In genomic region chr2:127423476-127423840, GRCh38 we compare ENCODE assay signal across 8 cellular contexts. TPM values are rescaled to one million over a fixed set of nuclear protein-coding genes. Genes with fewer than 3 reads are reported as not detected.
DNase-seq lines count a peak whose midpoint lies in the region; ATAC-seq and TF ChIP-seq lines count a peak whose summit lies in the region.

No MANE protein-coding gene starts in this region.

- intact Hi-C loops in activated CD4-positive, alpha-beta T cell treated with anti-CD3 and anti-CD28 coated beads for 36 hours (cut with DNase I, micrococcal nuclease), result no loop called here

- TF ChIP-seq CTCF in fibroblast of the aortic adventitia (IDR thresholded peaks at IDR 0.05; ENCODE audit: insufficient read depth, low read length) (no peak), smooth muscle cell (IDR thresholded peaks at IDR 0.05; ENCODE audit: borderline replicate concordance, insufficient read depth, poor library complexity, severe bottlenecking) (no peak)

- peak overlapping the region; percentile 49 for H3K4me3 ChIP-seq in fibroblast of the aortic adventitia (ENCODE audit: low read depth, low read length)
- H3K4me3 ChIP-seq in smooth muscle cell, result peak overlapping the region; percentile 57

- CTCF ChIA-PET in activated CD4-positive, alpha-beta T cell treated with anti-CD3 and anti-CD28 coated beads for 36 hours (lab: Charles Lee), result interaction anchor here (1.3 kb wide), 1 partner anchor 30 kb away, joined by 3 read pairs; no protein-coding TSS in a partner anchor
- CTCF ChIA-PET in activated CD4-positive, alpha-beta T cell treated with anti-CD3 and anti-CD28 coated beads, Interleukin-2, amount 10 ng/mL, durations not matched to agents 7 days and 5 days (lab: Charles Lee), result no interaction called here

- no peak overlapping the region for H3K27ac Mint-ChIP-seq in activated CD4-positive, alpha-beta T cell treated with anti-CD3 and anti-CD28 coated beads for 36 hours
- H3K27ac Mint-ChIP-seq in activated CD4-positive, alpha-beta T cell treated with anti-CD3 and anti-CD28 coated beads, Interleukin-2, amount 10 ng/mL, durations not matched to agents 7 days and 5 days, result no peak overlapping the region

- ATAC-seq in activated CD4-positive, alpha-beta T cell treated with anti-CD3 and anti-CD28 coated beads for 36 hours, result peak; percentile 51
- no peak for ATAC-seq in GM18867 (IDR thresholded peaks at IDR 0.05; ENCODE audit: unreplicated experiment)
- no peak for ATAC-seq in HG02678 (IDR thresholded peaks at IDR 0.05; ENCODE audit: unreplicated experiment)
- ATAC-seq in GM18858 (IDR thresholded peaks at IDR 0.05; ENCODE audit: unreplicated experiment), result no peak

- H3K9ac ChIP-seq in smooth muscle cell (ENCODE audit: low read depth), result no peak overlapping the region

- peak overlapping the region; percentile 8 for H3K4me3 Mint-ChIP-seq in activated CD4-positive, alpha-beta T cell treated with anti-CD3 and anti-CD28 coated beads for 36 hours
- no peak overlapping the region for H3K4me3 Mint-ChIP-seq in activated CD4-positive, alpha-beta T cell treated with anti-CD3 and anti-CD28 coated beads, Interleukin-2, amount 10 ng/mL, durations not matched to agents 7 days and 5 days

- WGBS in smooth muscle cell (ENCODE audit: low lambda C conversion rate), result 3% methylated on average over 29 of the region's 30 CpGs

- H3K4me1 ChIP-seq in smooth muscle cell (ENCODE audit: low read depth), result no peaks in the 10 kb centered on the region

- no peaks in the 10 kb centered on the region for H4K20me1 ChIP-seq in smooth muscle cell (ENCODE audit: low read depth)

- H3K36me3 Mint-ChIP-seq in activated CD4-positive, alpha-beta T cell treated with anti-CD3 and anti-CD28 coated beads for 36 hours (ENCODE audit: low read depth), result no peaks in the 10 kb centered on the region
- H3K36me3 Mint-ChIP-seq in activated CD4-positive, alpha-beta T cell treated with anti-CD3 and anti-CD28 coated beads, Interleukin-2, amount 10 ng/mL, durations not matched to agents 7 days and 5 days (ENCODE audit: low read depth), result no peaks in the 10 kb centered on the region

- peak; percentile 31 for DNase-seq in activated CD4-positive, alpha-beta T cell treated with anti-CD3 and anti-CD28 coated beads for 36 hours
- no peak for DNase-seq in activated CD4-positive, alpha-beta T cell treated with anti-CD3 and anti-CD28 coated beads, Interleukin-2, amount 10 ng/mL, durations not matched to agents 7 days and 5 days
- DNase-seq in RPMI8226 (peak; percentile 42), fibroblast of the aortic adventitia (ENCODE audit: low read depth) (no peak), smooth muscle cell (lab: John Stamatoyannopoulos, UW; ENCODE audit: unreplicated experiment) (no peak)

- H2AFZ ChIP-seq in smooth muscle cell (ENCODE audit: low read depth), result peak overlapping the region; percentile 57

- H3K4me1 Mint-ChIP-seq in activated CD4-positive, alpha-beta T cell treated with anti-CD3 and anti-CD28 coated beads for 36 hours, result peaks cover 5% of the 10 kb centered on the region
- peaks cover 7% of the 10 kb centered on the region for H3K4me1 Mint-ChIP-seq in activated CD4-positive, alpha-beta T cell treated with anti-CD3 and anti-CD28 coated beads, Interleukin-2, amount 10 ng/mL, durations not matched to agents 7 days and 5 days

- H3K9me3 Mint-ChIP-seq in activated CD4-positive, alpha-beta T cell treated with anti-CD3 and anti-CD28 coated beads for 36 hours (ENCODE audit: low read depth), result no peaks in the 10 kb centered on the region
- no peaks in the 10 kb centered on the region for H3K9me3 Mint-ChIP-seq in activated CD4-positive, alpha-beta T cell treated with anti-CD3 and anti-CD28 coated beads, Interleukin-2, amount 10 ng/mL, durations not matched to agents 7 days and 5 days

- peaks cover 28% of the 10 kb centered on the region for H3K27me3 ChIP-seq in smooth muscle cell (ENCODE audit: low read depth)

- no peaks in the 10 kb centered on the region for H3K36me3 ChIP-seq in smooth muscle cell (ENCODE audit: low read depth)

- H3K79me2 ChIP-seq in smooth muscle cell (ENCODE audit: low read depth), result no peaks in the 10 kb centered on the region

- peak overlapping the region; percentile 90 for H3K4me2 ChIP-seq in smooth muscle cell

- no peaks in the 10 kb centered on the region for H3K9me3 ChIP-seq in smooth muscle cell (replicated peaks; ENCODE audit: low read depth)

- H3K27me3 Mint-ChIP-seq in activated CD4-positive, alpha-beta T cell treated with anti-CD3 and anti-CD28 coated beads for 36 hours, result peaks cover 40% of the 10 kb centered on the region
- peaks cover 50% of the 10 kb centered on the region for H3K27me3 Mint-ChIP-seq in activated CD4-positive, alpha-beta T cell treated with anti-CD3 and anti-CD28 coated beads, Interleukin-2, amount 10 ng/mL, durations not matched to agents 7 days and 5 days

- no peak overlapping the region for H3K27ac ChIP-seq in smooth muscle cell (ENCODE audit: low read depth)

- peaks cover 4% of the 10 kb centered on the region for H3F3A ChIP-seq in smooth muscle cell (ENCODE audit: low read depth)

- POLR2A ChIA-PET in activated CD4-positive, alpha-beta T cell treated with anti-CD3 and anti-CD28 coated beads for 36 hours (lab: Charles Lee), result no interaction called here
- POLR2A ChIA-PET in activated CD4-positive, alpha-beta T cell treated with anti-CD3 and anti-CD28 coated beads, Interleukin-2, amount 10 ng/mL, durations not matched to agents 7 days and 5 days (lab: Charles Lee), result no interaction called here

RNA-seq across cellular contexts. Expression of gene PROC, which starts 5.2 kb away (rescaled TPM):
- total RNA-seq in activated CD4-positive, alpha-beta T cell treated with anti-CD3 and anti-CD28 coated beads for 36 hours, result not detected
- not detected for total RNA-seq in activated CD4-positive, alpha-beta T cell treated with anti-CD3 and anti-CD28 coated beads, Interleukin-2, amount 10 ng/mL, durations not matched to agents 7 days and 5 days
- total RNA-seq in fibroblast of the aortic adventitia (ENCODE audit: low replicate concordance) (not detected in 2 replicates), smooth muscle cell (1.1 TPM in 1 of 2 replicates, not detected in the other)
- 0.44 and 0.85 TPM in 2 replicates for polyA plus RNA-seq in smooth muscle cell

RNA-seq across cellular contexts. Expression of gene MAP3K2, which starts 35.7 kb away (rescaled TPM):
- 10 to 100 TPM; 35.2 to 35.6 TPM for total RNA-seq in activated CD4-positive, alpha-beta T cell treated with anti-CD3 and anti-CD28 coated beads for 36 hours
- total RNA-seq in activated CD4-positive, alpha-beta T cell treated with anti-CD3 and anti-CD28 coated beads, Interleukin-2, amount 10 ng/mL, durations not matched to agents 7 days and 5 days, result 10 to 100 TPM; 48.9 to 52.9 TPM
- 22.0 and 41.6 TPM in 2 replicates for total RNA-seq in fibroblast of the aortic adventitia (ENCODE audit: low replicate concordance)
- 42.7 and 46.7 TPM in 2 replicates for total RNA-seq in smooth muscle cell
- 33.6 and 39.2 TPM in 2 replicates for polyA plus RNA-seq in smooth muscle cell

Comparison
In these comparisons a context has a peak if more than half of its experiments do, and no peak if none do; other contexts are left out.
1. DNase-seq: peak in activated CD4-positive, alpha-beta T cell treated with anti-CD3 and anti-CD28 coated beads for 36 hours (single experiment) and RPMI8226 (single experiment); none in activated CD4-positive, alpha-beta T cell treated with anti-CD3 and anti-CD28 coated beads, Interleukin-2, amount 10 ng/mL, durations not matched to agents 7 days and 5 days (single experiment), fibroblast of the aortic adventitia (single experiment) and smooth muscle cell (single experiment).